Comparison of ENCODE assay signal across 1 cellular context in genomic region chr1:23825076-23825761, GRCh38.
A peak's percentile ranks its signal among the peaks of the same experiment; 100 is the strongest.
TF ChIP-seq lines count a peak whose summit lies in the region.

HMGCL (minus strand) TSS chr1:23825429; CDS start chr1:23825415, 14 bp downstream.

TF ChIP-seq in K562, 482 proteins besides CTCF, POLR2A, EP300 and RAD21 (continued from another document and continues in another):
- TF ChIP-seq UBTF (IDR thresholded peaks at IDR 0.05; ENCODE audit: borderline replicate concordance in 1 of 2, low read depth in 2 of 2, low read length in 2 of 2), result no peak
- TF ChIP-seq MEIS2 (IDR thresholded peaks at IDR 0.05; ENCODE audit: partially characterized antibody), result no peak
- no peak; the same call in 1 of the 2 replicates for TF ChIP-seq ZNF589 (CRISPR knock-in tag; IDR thresholded peaks at IDR 0.05; ENCODE audit: low read depth)
- TF ChIP-seq ZNF282 (CRISPR knock-in tag; IDR thresholded peaks at IDR 0.05), result no peak
- TF ChIP-seq ZNF785 (CRISPR knock-in tag; IDR thresholded peaks at IDR 0.05), result no peak
- TF ChIP-seq CREB3L1 (IDR thresholded peaks at IDR 0.05; ENCODE audit: borderline replicate concordance, low read depth), result peak; percentile 50
- peak in 1 of 2 experiments; percentile 68 for TF ChIP-seq AFF1 (IDR thresholded peaks at IDR 0.05; ENCODE audit: low read depth in 1 of 2, partially characterized antibody in 2 of 2)
- peak; percentile 99 for TF ChIP-seq MITF (IDR thresholded peaks at IDR 0.05)
- TF ChIP-seq TARDBP (IDR thresholded peaks at IDR 0.05), result no peak
- peak; percentile 70; the same call in 1 of the 2 replicates for TF ChIP-seq BRD4 (IDR thresholded peaks at IDR 0.05)
- TF ChIP-seq ZBED1 (IDR thresholded peaks at IDR 0.05), result no peak
- TF ChIP-seq HLTF (IDR thresholded peaks at IDR 0.05), result peak; percentile 15; the same call in 1 of the 2 replicates
- TF ChIP-seq GABPA (tag; conservative IDR thresholded peaks at IDR 0.05; ENCODE audit: low read depth), result peak; percentile 35; the same call in 1 of the 2 replicates
- TF ChIP-seq ZNF121 (CRISPR knock-in tag; conservative IDR thresholded peaks at IDR 0.05), result no peak
- no peak for TF ChIP-seq KLF10 (CRISPR knock-in tag; IDR thresholded peaks at IDR 0.05)
- no peak; the same call in 1 of the 2 replicates for TF ChIP-seq HDAC8 (tag; IDR thresholded peaks at IDR 0.05)
- no peak for TF ChIP-seq ASH1L (IDR thresholded peaks at IDR 0.05; ENCODE audit: borderline replicate concordance, low read depth, partially characterized antibody)
- TF ChIP-seq POLR2G (IDR thresholded peaks at IDR 0.05; ENCODE audit: low read depth, low read length), result peak; percentile 98
- TF ChIP-seq ZNF655 (CRISPR knock-in tag; IDR thresholded peaks at IDR 0.05), result no peak
- peak; percentile 85 for TF ChIP-seq CXXC5 (CRISPR knock-in tag; IDR thresholded peaks at IDR 0.05)
- TF ChIP-seq DACH1 (IDR thresholded peaks at IDR 0.05; ENCODE audit: partially characterized antibody), result peak; percentile 98
- peak; percentile 28 for TF ChIP-seq CBFA2T3 (IDR thresholded peaks at IDR 0.05)
- no peak for TF ChIP-seq HMBOX1 (IDR thresholded peaks at IDR 0.05)
- peak; percentile 16; the same call in 1 of the 2 replicates for TF ChIP-seq NFE2 (IDR thresholded peaks at IDR 0.05; ENCODE audit: low read depth)
- TF ChIP-seq EP400 (IDR thresholded peaks at IDR 0.05), result peak; percentile 76; the same call in 1 of the 2 replicates
- no peak for TF ChIP-seq ZNF124 (CRISPR knock-in tag; IDR thresholded peaks at IDR 0.05)
- TF ChIP-seq ZNF586 (CRISPR knock-in tag; conservative IDR thresholded peaks at IDR 0.05), result no peak
- peak; percentile 84 for TF ChIP-seq SETDB1 (IDR thresholded peaks at IDR 0.05; ENCODE audit: low read length)
- TF ChIP-seq ETV5 (CRISPR knock-in tag; IDR thresholded peaks at IDR 0.05; ENCODE audit: low read depth), result no peak; the same call in 1 of the 2 replicates
- TF ChIP-seq ZNF280A (IDR thresholded peaks at IDR 0.05; ENCODE audit: low read depth, partially characterized antibody), result no peak
- no peak for TF ChIP-seq CBFB (CRISPR knock-in tag; IDR thresholded peaks at IDR 0.05)
- TF ChIP-seq GABPB2 (CRISPR knock-in tag; conservative IDR thresholded peaks at IDR 0.05), result no peak
- TF ChIP-seq STAT5A (IDR thresholded peaks at IDR 0.05; ENCODE audit: borderline replicate concordance, low read length), result no peak
- peak; percentile 42 for TF ChIP-seq ATF4 (CRISPR knock-in tag; IDR thresholded peaks at IDR 0.05)
- no peak for TF ChIP-seq TRIM25 (IDR thresholded peaks at IDR 0.05; ENCODE audit: borderline replicate concordance)
- TF ChIP-seq ZNF699 (CRISPR knock-in tag; IDR thresholded peaks at IDR 0.05; ENCODE audit: insufficient replicate concordance), result no peak
- no peak for TF ChIP-seq SREBF2 (CRISPR knock-in tag; IDR thresholded peaks at IDR 0.05)
- TF ChIP-seq HSF4 (CRISPR knock-in tag; IDR thresholded peaks at IDR 0.05; ENCODE audit: borderline replicate concordance), result no peak
- no peak for TF ChIP-seq RBM14 (IDR thresholded peaks at IDR 0.05; ENCODE audit: borderline replicate concordance, insufficient read depth, low read depth, low read length)
- no peak; a peak in 1 of 4 replicates for TF ChIP-seq TBL1XR1 (IDR thresholded peaks at IDR 0.05; ENCODE audit: low read length in 2 of 2)
- TF ChIP-seq ZFPM2 (CRISPR knock-in tag; IDR thresholded peaks at IDR 0.05), result peak; percentile 75; the same call in 1 of the 2 replicates
- TF ChIP-seq PBX2 (CRISPR knock-in tag; IDR thresholded peaks at IDR 0.05; ENCODE audit: low read depth), result no peak
- no peak for TF ChIP-seq PBX2 (tag; conservative IDR thresholded peaks at IDR 0.05; ENCODE audit: low read depth)
- TF ChIP-seq EGR1 (conservative IDR thresholded peaks at IDR 0.05), result peak; percentile 98
- TF ChIP-seq TSC22D4 (tag; IDR thresholded peaks at IDR 0.05), result no peak
- TF ChIP-seq PPARD (CRISPR knock-in tag; IDR thresholded peaks at IDR 0.05), result no peak
- no peak for TF ChIP-seq KDM1A (IDR thresholded peaks at IDR 0.05)
- TF ChIP-seq ZNF146 (CRISPR knock-in tag; IDR thresholded peaks at IDR 0.05; ENCODE audit: unreplicated experiment), result no peak
- TF ChIP-seq RBM25 (IDR thresholded peaks at IDR 0.05; ENCODE audit: low read depth, low read length, severe bottlenecking), result no peak
- no peak for TF ChIP-seq COPS2 (conservative IDR thresholded peaks at IDR 0.05)
